In genomic region chr2:166106431-166107015, GRCh38 we compare ENCODE assay signal across 10 cellular contexts. TPM values are rescaled to one million over a fixed set of nuclear protein-coding genes. Genes with fewer than 3 reads are reported as not detected.
DNase-seq lines count a peak whose midpoint lies in the region; ATAC-seq, FAIRE-seq and TF ChIP-seq lines count a peak whose summit lies in the region.
"Had no signal": no experiment of that assay in that cellular context is flagged by ENCODE, and none has a peak within 500 bp of the region (broad histone marks: within the 10 kb centered on the region; RNA-seq: fewer than 3 reads in every experiment).

No MANE protein-coding gene starts in this region.

- H2AFZ ChIP-seq in keratinocyte (ENCODE audit: control insufficient read depth, low read length): no peak overlapping the region

- no peaks in the 10 kb centered on the region for H3K4me1 ChIP-seq in keratinocyte (ENCODE audit: control insufficient read depth, extremely low read depth, insufficient read depth, low read length)
- no peaks in the 10 kb centered on the region for H3K4me1 ChIP-seq in adrenal gland (replicated peaks in 1 of 2)

- H3K27ac ChIP-seq in keratinocyte (ENCODE audit: control insufficient read depth, insufficient read depth, low read length) (no peak overlapping the region), adrenal gland (no peak overlapping the region)

- no peak for DNase-seq in D721Med (ENCODE audit: insufficient read length, low spot score)
- DNase-seq in OCI-M1 (lab: John Stamatoyannopoulos, UW): peak; percentile 73
- DNase-seq in keratinocyte (ENCODE audit: low read depth, low spot score): no peak
- DNase-seq in activated CD4-positive, alpha-beta T cell treated with anti-CD3 and anti-CD28 coated beads for 36 hours: no peak
- DNase-seq in adrenal gland: no peak
- DNase-seq in naive thymus-derived CD8-positive, alpha-beta T cell: no peak
- DNase-seq: NCI-H2029 had no signal

- peaks cover 5% of the 10 kb centered on the region for H3K9me3 Mint-ChIP-seq in activated CD4-positive, alpha-beta T cell treated with anti-CD3 and anti-CD28 coated beads for 36 hours (ENCODE audit: low read depth)
- H3K9me3 Mint-ChIP-seq in naive thymus-derived CD8-positive, alpha-beta T cell: peaks cover 0 to 11% (median 2%) of the 10 kb centered on the region in 9 donors

- peak; percentile 64 for FAIRE-seq in D721Med (lab: Jason Lieb, UNC)
- FAIRE-seq in keratinocyte (lab: Jason Lieb, UNC): no peak
- FAIRE-seq: islet of Langerhans had no signal

- H3K4me1 Mint-ChIP-seq in activated CD4-positive, alpha-beta T cell treated with anti-CD3 and anti-CD28 coated beads for 36 hours: no peaks in the 10 kb centered on the region
- no peaks in the 10 kb centered on the region for H3K4me1 Mint-ChIP-seq in naive thymus-derived CD8-positive, alpha-beta T cell

- POLR2A ChIA-PET in activated CD4-positive, alpha-beta T cell treated with anti-CD3 and anti-CD28 coated beads for 36 hours (lab: Charles Lee): no interaction called here
- POLR2A ChIA-PET in naive thymus-derived CD8-positive, alpha-beta T cell (lab: Charles Lee): no interaction called here

- no peaks in the 10 kb centered on the region for H3K79me2 ChIP-seq in keratinocyte (ENCODE audit: control insufficient read depth, insufficient read depth, low read length)

- WGBS in adrenal gland, 4 donors: 52 to 61% (median 57%) methylated on average over 7 of the region's 7 CpGs

- no peaks in the 10 kb centered on the region for H3K36me3 Mint-ChIP-seq in activated CD4-positive, alpha-beta T cell treated with anti-CD3 and anti-CD28 coated beads for 36 hours (ENCODE audit: low read depth)
- no peaks in the 10 kb centered on the region for H3K36me3 Mint-ChIP-seq in naive thymus-derived CD8-positive, alpha-beta T cell

- no peak overlapping the region for H3K9ac ChIP-seq in keratinocyte (ENCODE audit: control insufficient read depth, extremely low read depth, insufficient read depth, low read length)

- no peaks in the 10 kb centered on the region for H3K27me3 Mint-ChIP-seq in activated CD4-positive, alpha-beta T cell treated with anti-CD3 and anti-CD28 coated beads for 36 hours
- no peaks in the 10 kb centered on the region for H3K27me3 Mint-ChIP-seq in naive thymus-derived CD8-positive, alpha-beta T cell

- H3K36me3 ChIP-seq in keratinocyte (ENCODE audit: control insufficient read depth in 2 of 2, extremely low read depth in 1 of 2, insufficient read depth in 2 of 2, low read length in 2 of 2) (no peaks in the 10 kb centered on the region), adrenal gland (replicated peaks in 1 of 2) (no peaks in the 10 kb centered on the region)

- H3K4me3 Mint-ChIP-seq in activated CD4-positive, alpha-beta T cell treated with anti-CD3 and anti-CD28 coated beads for 36 hours: no peak overlapping the region
- H3K4me3 Mint-ChIP-seq in naive thymus-derived CD8-positive, alpha-beta T cell: no peak overlapping the region

- H3K9me3 ChIP-seq in keratinocyte (ENCODE audit: control insufficient read depth, low read depth, low read length) (no peaks in the 10 kb centered on the region), adrenal gland (replicated peaks in 1 of 3) (no peaks in the 10 kb centered on the region)

- H3K9me1 ChIP-seq in keratinocyte (ENCODE audit: control insufficient read depth, extremely low read depth, insufficient read depth, low read length): no peaks in the 10 kb centered on the region

- TF ChIP-seq CTCF in D721Med (IDR thresholded peaks at IDR 0.05; ENCODE audit: insufficient read depth, missing control alignments) (peak; percentile 81), keratinocyte (optimal IDR thresholded peaks at IDR 0.05 in 1 of 3, IDR thresholded peaks at IDR 0.05 in 1 of 3, conservative IDR thresholded peaks at IDR 0.05 in 1 of 3; ENCODE audit: extremely low read depth in 1 of 3, insufficient read depth in 2 of 3, low read length in 3 of 3) (peak in 2 of 3 experiments; percentile 25 to 41), adrenal gland (IDR thresholded peaks at IDR 0.05) (peak in 2 of 6 experiments; percentile 9 to 30)

- no peaks in the 10 kb centered on the region for H4K20me1 ChIP-seq in keratinocyte (ENCODE audit: control insufficient read depth, extremely low read depth, insufficient read depth, low read length)

- H3K27me3 ChIP-seq in keratinocyte (ENCODE audit: control insufficient read depth, extremely low read depth, insufficient read depth, low read length) (no peaks in the 10 kb centered on the region), adrenal gland (no peaks in the 10 kb centered on the region)

- dilution Hi-C loops in keratinocyte (cut with MboI; ENCODE audit: extremely low pct_ligation_motif_present, low sequenced_read_pairs): no loop called here

- no peak overlapping the region for H3K27ac Mint-ChIP-seq in activated CD4-positive, alpha-beta T cell treated with anti-CD3 and anti-CD28 coated beads for 36 hours
- H3K27ac Mint-ChIP-seq in naive thymus-derived CD8-positive, alpha-beta T cell: no peak overlapping the region

- CTCF ChIA-PET in activated CD4-positive, alpha-beta T cell treated with anti-CD3 and anti-CD28 coated beads for 36 hours (lab: Charles Lee): interaction anchor here (0.9 kb wide), 1 partner anchor 20 kb away, joined by 3 read pairs; no protein-coding TSS in a partner anchor

- no peak overlapping the region for H3K4me3 ChIP-seq in keratinocyte (ENCODE audit: control insufficient read depth in 2 of 3, extremely low read depth in 1 of 3, insufficient read depth in 2 of 3, low read depth in 1 of 3, low read length in 3 of 3)
- no peak overlapping the region for H3K4me3 ChIP-seq in adrenal gland

- no peak for TF ChIP-seq POLR2A in adrenal gland (IDR thresholded peaks at IDR 0.05)

- H3K4me2 ChIP-seq in keratinocyte (ENCODE audit: control insufficient read depth, extremely low read depth, insufficient read depth, low read depth, low read length): no peak overlapping the region

- intact Hi-C loops in activated CD4-positive, alpha-beta T cell treated with anti-CD3 and anti-CD28 coated beads for 36 hours (cut with DNase I, micrococcal nuclease): loop anchor here in 1 of 2 experiments (5.0 kb wide), 1 partner anchor 154 kb away; the partner anchor contains the start of gene TTC21B
- intact Hi-C loops in adrenal gland (cut with DNase I): no loop called here

- ATAC-seq in HG02759 (IDR thresholded peaks at IDR 0.05; ENCODE audit: unreplicated experiment): peak; percentile 63
- no peak for ATAC-seq in activated CD4-positive, alpha-beta T cell treated with anti-CD3 and anti-CD28 coated beads for 36 hours
- no peak for ATAC-seq in naive thymus-derived CD8-positive, alpha-beta T cell
- no peak for ATAC-seq in HG02588 (IDR thresholded peaks at IDR 0.05; ENCODE audit: unreplicated experiment)

RNA-seq across cellular contexts. Expression of gene SCN1A, which starts 21.3 kb away (rescaled TPM):
- not detected in 3 replicates for polyA plus RNA-seq in keratinocyte
- not detected for polyA plus RNA-seq in keratinocyte (2011; ENCODE audit: low read depth)
- polyA plus RNA-seq in keratinocyte (2011; cell fraction: cytosol; rRNA removed): not detected in 2 replicates
- 0.04 and 0.10 TPM in 2 replicates for polyA plus RNA-seq in keratinocyte (2011; cell fraction: nucleus; rRNA removed)
- polyA plus RNA-seq in keratinocyte (2012; ENCODE audit: low replicate concordance): not detected in 2 replicates
- polyA minus RNA-seq in keratinocyte: not detected in 3 replicates
- polyA minus RNA-seq in keratinocyte (2011; cell fraction: cytosol; rRNA and poly(A)+ RNA removed): not detected
- polyA minus RNA-seq in keratinocyte (2011; cell fraction: nucleus; rRNA and poly(A)+ RNA removed): not detected in 2 replicates
- not detected for total RNA-seq in activated CD4-positive, alpha-beta T cell treated with anti-CD3 and anti-CD28 coated beads for 36 hours
- total RNA-seq in adrenal gland: under 1 TPM in 4 of 8 donors, not detected in 4; 0.07 to 0.42 (median 0.34) TPM
- under 1 TPM; 0.07 to 0.16 (median 0.11) TPM for polyA plus RNA-seq in adrenal gland
- not detected for total RNA-seq in naive thymus-derived CD8-positive, alpha-beta T cell
- polyA plus RNA-seq in naive thymus-derived CD8-positive, alpha-beta T cell: not detected
